12 cellular contexts compared by ENCODE assay signal in the genomic region with DNA sequence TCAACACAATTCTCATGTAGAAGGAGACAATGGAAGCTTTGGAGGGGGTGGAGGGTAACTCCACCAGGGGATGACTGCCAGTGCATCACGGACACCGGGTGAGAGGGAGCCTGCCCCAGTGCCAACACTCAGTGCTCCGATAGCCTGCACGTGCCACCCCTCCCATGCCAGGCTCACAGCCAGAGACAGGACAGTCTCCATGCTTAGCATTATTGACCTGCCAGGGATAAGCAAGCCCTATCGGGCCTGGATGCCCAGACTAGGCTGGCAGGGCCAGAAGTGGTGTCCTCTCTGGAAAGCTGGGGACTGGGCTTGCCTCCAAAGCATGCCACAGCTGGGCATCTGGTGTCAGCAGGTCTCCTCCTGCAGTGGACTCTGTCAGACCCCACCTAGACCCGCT. TPM values are rescaled to one million over a fixed set of nuclear protein-coding genes. Genes with fewer than 3 reads are reported as not detected.
DNase-seq lines count a peak whose midpoint lies in the region; ATAC-seq lines count a peak whose summit lies in the region.
"Had no signal": no experiment of that assay in that cellular context is flagged by ENCODE, and none has a peak within 500 bp of the region (broad histone marks: within the 10 kb centered on the region; RNA-seq: fewer than 3 reads in every experiment).

No MANE protein-coding gene starts in this region.

- peak overlapping the region; percentile 84; the same call in 1 of the 2 replicates for H3K27ac ChIP-seq in HUES6 (ENCODE audit: low read depth, low read length)

- DNase-seq in cardiac septum (ENCODE audit: low spot score), result peak; percentile 89
- peak; percentile 47 for DNase-seq in pons (ENCODE audit: low spot score)
- no peak for DNase-seq in stimulated activated CD4-positive, alpha-beta T cell treated with anti-CD3 and anti-CD28 coated beads, Interleukin-2, amount 100 ng/mL, for 24 hours
- DNase-seq: activated naive CD4-positive, alpha-beta T cell treated with anti-CD3 and anti-CD28 coated beads, Interleukin-2, amount 10 ng/mL, durations not matched to agents 7 days and 5 days; immature natural killer cell; naive thymus-derived CD8-positive, alpha-beta T cell; NCI-H1048; NCI-H510A treated with DMSO at 0.1 percent for 48 hours; small intestine had no signal

- H3K9me3 ChIP-seq in HUES6 (ENCODE audit: control insufficient read depth, insufficient read depth, low read depth, low read length), result no peaks in the 10 kb centered on the region

- intact Hi-C loops in cardiac septum (cut with DNase I), result no loop called here

- peak overlapping the region; percentile 39; the same call in 1 of the 2 replicates for H3K4me3 ChIP-seq in HUES6 (ENCODE audit: low read depth, low read length)

- H3K4me1 ChIP-seq in HUES6 (ENCODE audit: control insufficient read depth, insufficient read depth, low read length), result peaks cover 76% of the 10 kb centered on the region

- H3K9ac ChIP-seq in HUES6 (ENCODE audit: low read length), result peak overlapping the region; percentile 72

- ATAC-seq in HG02970 (IDR thresholded peaks at IDR 0.05; ENCODE audit: low FRiP score, unreplicated experiment), result no peak
- ATAC-seq in GM18511 (IDR thresholded peaks at IDR 0.05; ENCODE audit: unreplicated experiment), result no peak
- ATAC-seq: naive thymus-derived CD8-positive, alpha-beta T cell had no signal

- no peaks in the 10 kb centered on the region for H3K36me3 ChIP-seq in HUES6 (ENCODE audit: control insufficient read depth, insufficient read depth, low read length)

- no peaks in the 10 kb centered on the region for H3K27me3 ChIP-seq in HUES6 (ENCODE audit: control insufficient read depth, insufficient read depth, low read length)

RNA-seq across cellular contexts. Expression of a gene that starts 1.6 kb away (rescaled TPM):
- 31.4 TPM for total RNA-seq in cardiac septum
- total RNA-seq: naive thymus-derived CD8-positive, alpha-beta T cell had no signal

RNA-seq across cellular contexts. Expression of a gene that starts 4.0 kb away (rescaled TPM):
- 33.6 TPM for total RNA-seq in cardiac septum

RNA-seq across cellular contexts. Expression of a gene that starts 20.4 kb away (rescaled TPM):
- 45.6 TPM for total RNA-seq in cardiac septum

RNA-seq across cellular contexts. Expression of a gene that starts 20.6 kb away (rescaled TPM):
- total RNA-seq in cardiac septum, result 9.2 TPM

Comparison
In these comparisons a context has a peak if more than half of its experiments do, and no peak if none do; other contexts are left out.
1. DNase-seq: peak in cardiac septum (single experiment) and pons (single experiment); none in stimulated activated CD4-positive, alpha-beta T cell treated with anti-CD3 and anti-CD28 coated beads, Interleukin-2, amount 100 ng/mL, for 24 hours (0 of 2).